Comparison of ENCODE assay signal across 1 cellular context in genomic region chr10:132429281-132430230, GRCh38.
TF ChIP-seq lines count a peak whose summit lies in the region.

No MANE protein-coding gene starts in this region.

TF ChIP-seq in SK-N-SH, 30 proteins besides CTCF, POLR2A, EP300 and RAD21 (continued from another document):
- TF ChIP-seq ELF1 (IDR thresholded peaks at IDR 0.05), result no peak
- TF ChIP-seq JUND (IDR thresholded peaks at IDR 0.05), result no peak
- TF ChIP-seq USF1 (IDR thresholded peaks at IDR 0.05; ENCODE audit: borderline replicate concordance, low read depth), result no peak
- no peak for TF ChIP-seq TAF1 (IDR thresholded peaks at IDR 0.05; ENCODE audit: borderline replicate concordance, low read depth, low read length)
- no peak for TF ChIP-seq USF2 (IDR thresholded peaks at IDR 0.05; ENCODE audit: borderline replicate concordance, low read depth, low read length)
- TF ChIP-seq FOXJ3 (CRISPR knock-in tag; IDR thresholded peaks at IDR 0.05), result no peak
- no peak for TF ChIP-seq TEAD4 (IDR thresholded peaks at IDR 0.05; ENCODE audit: borderline replicate concordance, insufficient read depth)
